ENCODE assay signal across 8 cellular contexts in genomic region chr12:39990122-39991101, GRCh38.
DNase-seq lines count a peak whose midpoint lies in the region; ATAC-seq and TF ChIP-seq lines count a peak whose summit lies in the region.

No MANE protein-coding gene starts in this region.

- H2AK9ac ChIP-seq in IMR-90 (replicated peaks; ENCODE audit: low read depth, low read length, poor library complexity), result no peak overlapping the region

- no peak overlapping the region for H3K56ac ChIP-seq in IMR-90 (ENCODE audit: extremely low read depth, insufficient read depth, low read length)

- TF ChIP-seq RAD21 in IMR-90 (IDR thresholded peaks at IDR 0.05; ENCODE audit: low read length), result peak; percentile 66

- CTCF ChIA-PET in IMR-90 (lab: Yijun Ruan, JAX) (interaction anchor here (0.8 to 1.1 kb wide), 6 partner anchors 15 to 670 kb away, joined by 3 to 5 read pairs (median 4); no protein-coding TSS in a partner anchor), WTC11 (lab: Charles Lee) (interaction anchor here (0.8 to 3.1 kb wide), 12 partner anchors 13 to 227 kb away, joined by 3 to 16 read pairs (median 4); partner anchors contain the start of gene SLC2A13)

- H3K9me3 Mint-ChIP-seq in WTC11, result 0 out of 2 replicates have a peak, but pooled peaks cover 3% of the 10 kb centered on the region

- POLR2A ChIA-PET in IMR-90 (lab: Charles Lee; ENCODE audit: unreplicated experiment), result no interaction called here
- POLR2A ChIA-PET in WTC11 (lab: Charles Lee), result interaction anchor here (0.6 kb wide), 1 partner anchor 105 kb away, joined by 4 read pairs; no protein-coding TSS in a partner anchor

- H3K14ac ChIP-seq in IMR-90 (replicated peaks; ENCODE audit: low read depth, low read length), result no peak overlapping the region

- H2BK5ac ChIP-seq in IMR-90 (ENCODE audit: low read depth, low read length, poor library complexity, severe bottlenecking), result no peak overlapping the region

- no peak overlapping the region for H2AK5ac ChIP-seq in IMR-90 (ENCODE audit: low read depth, low read length)

- peaks cover 18% of the 10 kb centered on the region for H3K4me1 Mint-ChIP-seq in WTC11

- no peak overlapping the region for H3K18ac ChIP-seq in IMR-90 (ENCODE audit: low read depth, low read length)

- intact Hi-C loops in IMR-90 (cut with micrococcal nuclease) (loop anchor here (1.0 to 5.0 kb wide), 3 partner anchors 225 to 1663 kb away; no protein-coding TSS in a partner anchor), lower lobe of right lung (cut with DNase I) (loop anchor here (10.0 kb wide), 1 partner anchor 226 kb away; no protein-coding TSS in a partner anchor)

- H3K27me3 ChIP-seq in IMR-90 (ENCODE audit: control insufficient read depth, insufficient read depth, low read length) (no peaks in the 10 kb centered on the region), lower lobe of right lung (ENCODE audit: low read depth) (no peaks in the 10 kb centered on the region)

- H2BK20ac ChIP-seq in IMR-90 (ENCODE audit: low read depth, low read length), result no peak overlapping the region

- H4K5ac ChIP-seq in IMR-90 (ENCODE audit: low read depth, low read length), result no peak overlapping the region

- H3K27me3 Mint-ChIP-seq in WTC11 (ENCODE audit: low read depth), result no peaks in the 10 kb centered on the region

- no peak overlapping the region for H2BK120ac ChIP-seq in IMR-90 (ENCODE audit: low read depth, low read length)

- DNase-seq in GM12865 (ENCODE audit: low read depth) (peak; percentile 64), IMR-90 (peak; percentile 32), WTC11 (ENCODE audit: low spot score) (peak; percentile 57), cardiac fibroblast (ENCODE audit: low read depth in 2 of 2) (peak; percentile 71 to 74), lower lobe of right lung (peak; percentile 56), cerebellum (ENCODE audit: low spot score) (no peak)
- DNase-seq in stimulated activated CD8-positive, alpha-beta memory T cell treated with anti-CD3 and anti-CD28 coated beads, Interleukin-2, amount 100 ng/mL, for 1 hour (ENCODE audit: low read depth in 2 of 2), result peak; percentile 14 to 20

- H3K36me3 ChIP-seq in IMR-90 (ENCODE audit: control insufficient read depth, insufficient read depth, low read length), result no peaks in the 10 kb centered on the region
- no peaks in the 10 kb centered on the region for H3K36me3 ChIP-seq in lower lobe of right lung

- H3K27ac Mint-ChIP-seq in WTC11, result no peak overlapping the region

- BruUV-seq in IMR-90 (replicated peaks; lab: Mats Ljungman, UMichigan), result no TSS peak

- no peak overlapping the region for H4K8ac ChIP-seq in IMR-90 (ENCODE audit: low read depth in 2 of 2, low read length in 2 of 2)

- H3K4me3 ChIP-seq in GM12865 (ENCODE audit: low read depth, low read length) (no peak overlapping the region), IMR-90 (ENCODE audit: insufficient read depth, low read depth, low read length) (no peak overlapping the region), cardiac fibroblast (replicated peaks in 1 of 2; ENCODE audit: low read depth in 2 of 2, low read length in 2 of 2) (no peak overlapping the region), lower lobe of right lung (no peak overlapping the region)

- ATAC-seq in GM21723 (IDR thresholded peaks at IDR 0.05; ENCODE audit: unreplicated experiment), result peak; percentile 96
- ATAC-seq in IMR-90 (ENCODE audit: low read depth), result peak; percentile 93
- ATAC-seq in WTC11, result peak; percentile 56
- ATAC-seq in lower lobe of right lung, result peak; percentile 83 to 89

- TF ChIP-seq CTCF in GM12865 (IDR thresholded peaks at IDR 0.05; ENCODE audit: insufficient read depth, low read depth, low read length, missing control alignments), result peak; percentile 84
- peak; percentile 79 for TF ChIP-seq CTCF in IMR-90 (conservative IDR thresholded peaks at IDR 0.05; ENCODE audit: low read depth, low read length)
- TF ChIP-seq CTCF in WTC11 (IDR thresholded peaks at IDR 0.05), result peak; percentile 72
- TF ChIP-seq CTCF in cardiac fibroblast (IDR thresholded peaks at IDR 0.05; ENCODE audit: low read depth, low read length), result peak; percentile 89
- TF ChIP-seq CTCF in lower lobe of right lung (IDR thresholded peaks at IDR 0.05), result peak; percentile 83

- H3K36me3 Mint-ChIP-seq in WTC11, result no peaks in the 10 kb centered on the region; the same call in 1 of the 2 replicates

- no CpG with 5 or more reads among the region's 4 CpGs for WGBS in IMR-90 (ENCODE audit: extremely low coverage in 2 of 2, insufficient read length in 1 of 2), 2 experiments

- no peaks in the 10 kb centered on the region for H3K9me1 ChIP-seq in IMR-90 (ENCODE audit: insufficient read depth, low read length)

- no peak overlapping the region for H4K91ac ChIP-seq in IMR-90 (ENCODE audit: insufficient read depth, low read depth, low read length)

- no peak overlapping the region for H3K4ac ChIP-seq in IMR-90 (ENCODE audit: low read depth, low read length)

- no peak overlapping the region for H3K4me3 Mint-ChIP-seq in WTC11

- H3K23ac ChIP-seq in IMR-90 (ENCODE audit: low read depth, low read length), result no peak overlapping the region

- H3K4me2 ChIP-seq in IMR-90 (ENCODE audit: low read depth, low read length), result no peak overlapping the region

- in situ Hi-C loops in IMR-90 (cut with MboI; ENCODE audit: low sequenced_read_pairs), result no loop called here

- H3K27ac ChIP-seq in IMR-90 (ENCODE audit: insufficient read depth, low read length) (no peak overlapping the region), lower lobe of right lung (no peak overlapping the region)

- no peak overlapping the region for H2AFZ ChIP-seq in IMR-90 (replicated peaks; ENCODE audit: low read length, poor library complexity)

- H3K9me3 ChIP-seq in IMR-90 (ENCODE audit: control insufficient read depth, insufficient read depth, low read length) (no peaks in the 10 kb centered on the region), lower lobe of right lung (no peaks in the 10 kb centered on the region)

- no peaks in the 10 kb centered on the region for H4K20me1 ChIP-seq in IMR-90 (ENCODE audit: insufficient read depth, low read length)

- H3K79me1 ChIP-seq in IMR-90 (ENCODE audit: low read depth in 1 of 2, low read length in 2 of 2), result no peaks in the 10 kb centered on the region; a peak in 1 of 4 replicates

- no peak for TF ChIP-seq POLR2A in IMR-90 (IDR thresholded peaks at IDR 0.05; ENCODE audit: low read depth, low read length)

- H3K9ac ChIP-seq in IMR-90 (ENCODE audit: low read depth, low read length), result no peak overlapping the region

- dilution Hi-C loops in IMR-90 (cut with HindIII; ENCODE audit: low sequenced_read_pairs, unreplicated experiment), result no loop called here

- no peak overlapping the region for H2BK15ac ChIP-seq in IMR-90 (ENCODE audit: low read depth, low read length)

- no peaks in the 10 kb centered on the region for H3K4me1 ChIP-seq in IMR-90 (ENCODE audit: control insufficient read depth, insufficient read depth, low read length)
- no peaks in the 10 kb centered on the region for H3K4me1 ChIP-seq in lower lobe of right lung

TF ChIP-seq in IMR-90, 13 proteins besides CTCF, POLR2A, EP300 and RAD21:
- TF ChIP-seq CEBPB (IDR thresholded peaks at IDR 0.05; ENCODE audit: low read depth, low read length), result 0 out of 2 replicates have a peak, but pooled peaks have one; percentile 14
- TF ChIP-seq NFE2L2 (IDR thresholded peaks at IDR 0.05; ENCODE audit: low read depth, low read length), result no peak
- peak; percentile 71 for TF ChIP-seq SMC3 (IDR thresholded peaks at IDR 0.05; ENCODE audit: low read depth, low read length)

TF ChIP-seq in WTC11, 78 proteins besides CTCF, POLR2A, EP300 and RAD21 (continues in another document):
- TF ChIP-seq ZNF532 (CRISPR knock-in tag; IDR thresholded peaks at IDR 0.05; ENCODE audit: borderline replicate concordance) (no peak), CREB1 (CRISPR knock-in tag; IDR thresholded peaks at IDR 0.05) (no peak), SOX15 (CRISPR knock-in tag; IDR thresholded peaks at IDR 0.05) (no peak)
